In the genomic region with DNA sequence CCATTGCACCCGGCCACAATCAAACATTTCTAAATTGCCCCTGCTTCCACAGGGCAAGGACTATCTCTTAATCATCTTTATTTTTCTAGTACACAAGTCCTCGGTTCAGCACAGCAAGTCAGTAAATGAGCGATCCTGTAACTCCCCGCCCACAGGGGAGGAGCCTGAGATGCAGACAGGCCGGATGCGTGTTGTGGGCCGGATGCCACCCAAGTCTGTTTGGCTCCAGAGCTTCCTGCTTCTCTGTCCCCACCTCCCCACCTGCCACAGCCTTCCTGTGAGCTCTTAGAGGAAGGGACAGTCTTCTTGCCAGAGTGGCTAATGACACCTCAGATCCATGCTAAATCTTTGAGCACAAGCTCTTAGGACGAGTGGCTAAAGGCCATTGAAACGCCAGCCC, we compare ENCODE assay signal across 16 cellular contexts.
DNase-seq lines count a peak whose midpoint lies in the region; ATAC-seq, FAIRE-seq and TF ChIP-seq lines count a peak whose summit lies in the region.
"Had no signal": no experiment of that assay in that cellular context is flagged by ENCODE, and none has a peak within 500 bp of the region (broad histone marks: within the 10 kb centered on the region; RNA-seq: fewer than 3 reads in every experiment).

No MANE protein-coding gene starts in this region.

- H3K27me3 ChIP-seq in HepG2 (ENCODE audit: control insufficient read depth in 1 of 2, insufficient read depth in 2 of 2, low read length in 2 of 2) (peaks cover 0 to 15% of the 10 kb centered on the region in 2 experiments; a peak in 3 of 5 replicates), right lobe of liver (no peaks in the 10 kb centered on the region), GM12878 (replicated peaks in 1 of 2; ENCODE audit: control insufficient read depth in 2 of 2, insufficient read depth in 2 of 2, low read length in 1 of 2) (no peaks in the 10 kb centered on the region)
- H3K27me3 ChIP-seq: upper lobe of left lung had no signal

- TF ChIP-seq RAD21 in HepG2 (CRISPR knock-in tag; IDR thresholded peaks at IDR 0.05) (no peak), GM12878 (IDR thresholded peaks at IDR 0.05; ENCODE audit: insufficient read depth, low read depth, low read length) (no peak)

- H4K20me1 ChIP-seq in HepG2 (ENCODE audit: insufficient read depth, low read length), result no peaks in the 10 kb centered on the region
- H4K20me1 ChIP-seq in GM12878 (ENCODE audit: control insufficient read depth, insufficient read depth), result no peaks in the 10 kb centered on the region

- H3K27ac Mint-ChIP-seq in stimulated activated memory B cell treated with anti-CD40 and anti-IgM and Interleukin-4, amounts not matched to agents 10 μg/mL and 1 μg/mL and 100 μg/mL, for 72 hours, result no peak overlapping the region

- no peaks in the 10 kb centered on the region for H3K9me3 Mint-ChIP-seq in stimulated activated memory B cell treated with anti-CD40 and anti-IgM and Interleukin-4, amounts not matched to agents 10 μg/mL and 1 μg/mL and 100 μg/mL, for 72 hours
- H3K9me3 Mint-ChIP-seq: brain had no signal

- RAD21 ChIA-PET in GM12878 (lab: Charles Lee; ENCODE audit: unreplicated experiment), result no interaction called here

- H3K36me3 Mint-ChIP-seq in stimulated activated memory B cell treated with anti-CD40 and anti-IgM and Interleukin-4, amounts not matched to agents 10 μg/mL and 1 μg/mL and 100 μg/mL, for 72 hours, result no peaks in the 10 kb centered on the region
- H3K36me3 Mint-ChIP-seq: brain had no signal

- no peak overlapping the region for H2AFZ ChIP-seq in HepG2 (ENCODE audit: low read length)
- H2AFZ ChIP-seq in GM12878 (ENCODE audit: control insufficient read depth, low read depth, low read length), result peak overlapping the region; percentile 12; the same call in 1 of the 2 replicates

- no peaks in the 10 kb centered on the region for H3K4me1 Mint-ChIP-seq in stimulated activated memory B cell treated with anti-CD40 and anti-IgM and Interleukin-4, amounts not matched to agents 10 μg/mL and 1 μg/mL and 100 μg/mL, for 72 hours
- H3K4me1 Mint-ChIP-seq: brain had no signal

- no peak overlapping the region for H3K4me3 Mint-ChIP-seq in stimulated activated memory B cell treated with anti-CD40 and anti-IgM and Interleukin-4, amounts not matched to agents 10 μg/mL and 1 μg/mL and 100 μg/mL, for 72 hours
- H3K4me3 Mint-ChIP-seq: brain had no signal

- 9% methylated on average over 9 of the region's 9 CpGs for WGBS in HepG2 (ENCODE audit: low lambda C conversion rate)
- 28% methylated on average over 9 of the region's 9 CpGs for WGBS in right lobe of liver (ENCODE audit: insufficient coverage, low coverage, low lambda C conversion rate, missing lambda C conversion rate)
- 14% methylated on average over 9 of the region's 9 CpGs for WGBS in GM12878 (ENCODE audit: insufficient coverage, insufficient replicate concordance, low lambda C conversion rate, missing lambda C conversion rate)

- POLR2A ChIA-PET in HepG2 (lab: Yijun Ruan, JAX), result no interaction called here
- POLR2A ChIA-PET in GM12878 (lab: Charles Lee), result no interaction called here

- in situ Hi-C loops in HepG2 (cut with HindIII; ENCODE audit: extremely low pct_ligation_motif_present, low pct_unique_long_range_greater_than_20kb), result no loop called here
- in situ Hi-C loops in GM12878 (cut with MboI), result no loop called here

- H3K27ac ChIP-seq in HepG2 (ENCODE audit: extremely low read length, insufficient read depth, low read length), result no peak overlapping the region
- no peak overlapping the region for H3K27ac ChIP-seq in right lobe of liver
- no peak overlapping the region for H3K27ac ChIP-seq in GM12878 (ENCODE audit: control insufficient read depth, insufficient read depth)
- H3K27ac ChIP-seq: upper lobe of left lung had no signal

- H3K9ac ChIP-seq in HepG2 (ENCODE audit: insufficient read depth, low read depth, low read length) (no peak overlapping the region), GM12878 (ENCODE audit: control insufficient read depth, insufficient read depth, low read length) (no peak overlapping the region)

- no peak for FAIRE-seq in HepG2 (lab: Jason Lieb, UNC)
- no peak for FAIRE-seq in GM12878 (lab: Jason Lieb, UNC)
- FAIRE-seq: GM19239, keratinocyte, TTC549 had no signal

- H3K27me3 Mint-ChIP-seq in stimulated activated memory B cell treated with anti-CD40 and anti-IgM and Interleukin-4, amounts not matched to agents 10 μg/mL and 1 μg/mL and 100 μg/mL, for 72 hours, result no peaks in the 10 kb centered on the region

- H3K36me3 ChIP-seq in HepG2 (replicated peaks in 1 of 2; ENCODE audit: control insufficient read depth in 1 of 2, insufficient read depth in 2 of 2, low read length in 2 of 2), result no peaks in the 10 kb centered on the region
- H3K36me3 ChIP-seq in right lobe of liver, result no peaks in the 10 kb centered on the region
- no peaks in the 10 kb centered on the region for H3K36me3 ChIP-seq in GM12878 (ENCODE audit: control insufficient read depth in 2 of 2, insufficient read depth in 2 of 2, low read length in 1 of 2)
- H3K36me3 ChIP-seq: upper lobe of left lung had no signal

- H3K4me3 ChIP-seq in HepG2 (replicated peaks in 1 of 3; ENCODE audit: insufficient read depth in 1 of 3, low read depth in 2 of 3, low read length in 3 of 3) (no peak overlapping the region), right lobe of liver (no peak overlapping the region), GM12878 (no peak overlapping the region)
- H3K4me3 ChIP-seq: upper lobe of left lung had no signal

- TF ChIP-seq POLR2A in HepG2 (IDR thresholded peaks at IDR 0.05; ENCODE audit: insufficient read depth in 1 of 2, low read depth in 2 of 2, low read length in 2 of 2), result no peak
- TF ChIP-seq POLR2A in right lobe of liver (IDR thresholded peaks at IDR 0.05), result no peak
- no peak for TF ChIP-seq POLR2A in GM12878 (IDR thresholded peaks at IDR 0.05; ENCODE audit: low read depth, low read length)

- intact Hi-C loops in HepG2 (cut with micrococcal nuclease; ENCODE audit: unreplicated experiment), result no loop called here
- intact Hi-C loops in right lobe of liver (cut with DNase I), result no loop called here
- intact Hi-C loops in GM12878 (cut with micrococcal nuclease; ENCODE audit: unreplicated experiment), result no loop called here

- no peaks in the 10 kb centered on the region for H3K9me3 ChIP-seq in HepG2 (ENCODE audit: low read length)
- H3K9me3 ChIP-seq in right lobe of liver, result no peaks in the 10 kb centered on the region
- H3K9me3 ChIP-seq in GM12878 (replicated peaks; ENCODE audit: control insufficient read depth, insufficient read depth, low read length), result no peaks in the 10 kb centered on the region
- H3K9me3 ChIP-seq: upper lobe of left lung had no signal

- H3K4me2 ChIP-seq in HepG2 (ENCODE audit: low read depth, low read length), result no peak overlapping the region
- H3K4me2 ChIP-seq in GM12878 (ENCODE audit: control insufficient read depth, insufficient read depth), result no peak overlapping the region

- H3K4me1 ChIP-seq in HepG2 (ENCODE audit: insufficient read depth, low read length) (peaks cover 7% of the 10 kb centered on the region; the same call in 1 of the 2 replicates), right lobe of liver (no peaks in the 10 kb centered on the region), GM12878 (ENCODE audit: control insufficient read depth, insufficient read depth, low read length) (no peaks in the 10 kb centered on the region)
- H3K4me1 ChIP-seq: upper lobe of left lung had no signal

- SMC1A ChIA-PET in GM12878 (lab: Charles Lee; ENCODE audit: uncharacterized antibody, unreplicated experiment), result no interaction called here

- TF ChIP-seq CTCF in HepG2 (CRISPR knock-in tag; IDR thresholded peaks at IDR 0.05), result no peak
- TF ChIP-seq CTCF in right lobe of liver (IDR thresholded peaks at IDR 0.05), result no peak
- no peak for TF ChIP-seq CTCF in GM12878 (IDR thresholded peaks at IDR 0.05 in 2 of 3, conservative IDR thresholded peaks at IDR 0.05 in 1 of 3; ENCODE audit: control insufficient read depth in 2 of 3, extremely low read depth in 1 of 3, insufficient read depth in 1 of 3, low read depth in 3 of 3, low read length in 3 of 3)

- CTCF ChIA-PET in HepG2 (lab: Yijun Ruan, JAX; ENCODE audit: low intra/inter-chr PET ratio, low total read pairs) (no interaction called here), GM12878 (lab: Yijun Ruan, JAX) (no interaction called here)

- no peaks in the 10 kb centered on the region for H3K79me2 ChIP-seq in HepG2 (ENCODE audit: insufficient read depth, low read length)
- no peaks in the 10 kb centered on the region for H3K79me2 ChIP-seq in GM12878 (ENCODE audit: control insufficient read depth, insufficient read depth, low read length)

- no peak for DNase-seq in HepG2 (ENCODE audit: low spot score)
- no peak for DNase-seq in right lobe of liver
- DNase-seq in RPMI8226, result peak; percentile 62
- no peak for DNase-seq in GM12878 (ENCODE audit: low read depth, low spot score)
- no peak for DNase-seq in germinal center (ENCODE audit: low spot score)
- DNase-seq in anterior cingulate cortex (lab: John Stamatoyannopoulos, UW), result no peak
- no peak for DNase-seq in 8988T
- DNase-seq: AML-193, DMS79 treated with DMSO at 0.1 percent for 48 hours, NCI-H82, upper lobe of left lung had no signal

- BruUV-seq in HepG2 (replicated peaks; lab: Mats Ljungman, UMichigan) (no TSS peak), GM12878 (replicated peaks; lab: Mats Ljungman, UMichigan) (no TSS peak)

- TF ChIP-seq EP300 in HepG2 (IDR thresholded peaks at IDR 0.05; ENCODE audit: low read depth in 2 of 2, low read length in 2 of 2), result no peak
- no peak for TF ChIP-seq EP300 in HepG2 (CRISPR knock-in tag; IDR thresholded peaks at IDR 0.05; ENCODE audit: borderline replicate concordance)
- TF ChIP-seq EP300 in GM12878 (IDR thresholded peaks at IDR 0.05; ENCODE audit: borderline replicate concordance in 1 of 2, control insufficient read depth in 1 of 2, low read depth in 2 of 2, low read length in 2 of 2), result no peak

- ATAC-seq in HepG2 (peak; percentile 36; the same call in 2 of the 3 replicates), right lobe of liver (no peak), GM12878 (no peak)
- ATAC-seq in stimulated activated memory B cell treated with anti-CD40 and anti-IgM and Interleukin-4, amounts not matched to agents 10 μg/mL and 1 μg/mL and 100 μg/mL, for 72 hours, result no peak

TF ChIP-seq in HepG2, 621 proteins besides CTCF, POLR2A, EP300 and RAD21:
- no peak for TF ChIP-seq GPN1 (CRISPR knock-in tag; IDR thresholded peaks at IDR 0.05; ENCODE audit: borderline replicate concordance)
- no peak for TF ChIP-seq TAF15 (IDR thresholded peaks at IDR 0.05; ENCODE audit: low read depth, low read length, poor library complexity, severe bottlenecking)
- no peak for TF ChIP-seq ZBTB42 (CRISPR knock-in tag; IDR thresholded peaks at IDR 0.05)
- no peak for TF ChIP-seq ZNF709 (CRISPR knock-in tag; IDR thresholded peaks at IDR 0.05)
- TF ChIP-seq ZNF562 (CRISPR knock-in tag; IDR thresholded peaks at IDR 0.05; ENCODE audit: borderline replicate concordance), result no peak

TF ChIP-seq in GM12878, 131 proteins besides CTCF, POLR2A, EP300 and RAD21 (continues in another document):
- no peak for TF ChIP-seq FOXM1 (IDR thresholded peaks at IDR 0.05; ENCODE audit: low read depth, low read length)
